ENCODE assay signal across 32 cellular contexts in the genomic region with DNA sequence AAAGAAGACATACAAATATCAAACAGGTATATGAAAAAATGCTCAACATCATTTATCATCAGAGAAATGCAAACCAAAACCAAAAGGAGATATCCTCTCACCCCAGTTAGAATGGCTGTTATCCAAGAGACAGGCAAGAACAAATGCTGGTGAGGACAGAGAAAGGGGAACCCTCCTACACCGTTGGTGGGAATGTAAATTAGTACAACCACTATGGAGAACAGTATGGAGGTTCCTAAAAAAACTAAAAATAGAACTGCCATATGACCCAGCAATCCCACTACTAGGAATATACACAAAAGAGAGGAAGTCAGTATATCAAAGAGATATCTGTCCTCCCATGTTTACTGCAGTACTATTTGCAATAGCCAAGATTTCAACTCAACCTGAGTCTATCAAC.
"Had no signal": no experiment of that assay in that cellular context is flagged by ENCODE, and none has a peak within 500 bp of the region (broad histone marks: within the 10 kb centered on the region; RNA-seq: fewer than 3 reads in every experiment).

No MANE protein-coding gene starts in this region.

- H3K27ac ChIP-seq: adrenal gland, body of pancreas, brain microvascular endothelial cell, breast epithelium, VCaP had no signal

- H3K4me3 ChIP-seq: adrenal gland, body of pancreas, breast epithelium had no signal

- ATAC-seq: activated CD8-positive, alpha-beta T cell treated with anti-CD3 and anti-CD28 coated beads for 36 hours; activated naive CD4-positive, alpha-beta T cell treated with anti-CD3 and anti-CD28 coated beads, Interleukin-2, amount 50 U/mL, for 72 hours; activated T-cell treated with anti-CD3 and anti-CD28 coated beads, Interleukin-2, amount 50 U/mL, for 4 hours; activated T-cell treated with anti-CD3 and anti-CD28 coated beads, Interleukin-2, amount 50 U/mL, for 72 hours; activated T-helper 17 cell treated with anti-CD3 and anti-CD28 coated beads, Interleukin-2, amount 50 U/mL, for 72 hours; body of pancreas had no signal

- H3K27me3 ChIP-seq: adrenal gland, body of pancreas, brain microvascular endothelial cell, breast epithelium had no signal

- H3K36me3 ChIP-seq: breast epithelium had no signal

- H3K4me1 ChIP-seq: breast epithelium had no signal

- DNase-seq: activated B cell treated with CpG ODN at 0.5 μM for 24 hours; activated CD4-positive, alpha-beta memory T cell treated with anti-CD3 and anti-CD28 coated beads for 36 hours; activated CD4-positive, alpha-beta T cell treated with anti-CD3 and anti-CD28 coated beads for 4 hours; activated CD4-positive, alpha-beta T cell treated with anti-CD3 and anti-CD28 coated beads, Interleukin-2, amount 10 ng/mL, durations not matched to agents 24 days and 14 days; activated CD4-positive, alpha-beta T cell treated with anti-CD3 and anti-CD28 coated beads, Interleukin-2, amount 50 U/mL, for 1 hour; activated CD4-positive, alpha-beta T cell treated with anti-CD3 and anti-CD28 coated beads, Interleukin-2, amount 50 U/mL, for 4 hours; activated CD4-positive, CD25-positive, alpha-beta regulatory T cell treated with anti-CD3 and anti-CD28 coated beads, Interleukin-2, amount 50 U/mL, for 72 hours; activated CD8-positive, alpha-beta memory T cell treated with anti-CD3 and anti-CD28 coated beads, Interleukin-2, amount 50 U/mL, for 4 hours; activated CD8-positive, alpha-beta T cell treated with anti-CD3 and anti-CD28 coated beads for 36 hours; activated effector memory CD4-positive, alpha-beta T cell treated with anti-CD3 and anti-CD28 coated beads, Interleukin-2, amount 50 U/mL, for 16 hours; activated gamma-delta T cell treated with Interleukin-2 at 50 U/mL for 16 hours; activated naive CD4-positive, alpha-beta T cell; activated naive CD4-positive, alpha-beta T cell treated with anti-CD3 and anti-CD28 coated beads for 36 hours; activated naive CD4-positive, alpha-beta T cell treated with anti-CD3 and anti-CD28 coated beads, Interleukin-2, amount 50 U/mL, for 16 hours; activated naive CD8-positive, alpha-beta T cell treated with anti-CD3 and anti-CD28 coated beads for 36 hours; activated T-cell treated with anti-CD3 and anti-CD28 coated beads for 4 hours; activated T-cell treated with anti-CD3 and anti-CD28 coated beads, Interleukin-2, amount 50 U/mL, for 1 hour; activated T-cell treated with anti-CD3 and anti-CD28 coated beads, Interleukin-2, amount 50 U/mL, for 4 hours; activated T-cell treated with anti-CD3 and anti-CD28 coated beads, Interleukin-2, amount 50 U/mL, for 72 hours; adrenal gland; amniotic stem cell; aorta; body of pancreas; brain microvascular endothelial cell; central memory CD4-positive, alpha-beta T cell; T-helper 1 cell; T-helper 2 cell; T-helper 9 cell had no signal

- H3K9me3 ChIP-seq: adrenal gland, body of pancreas, breast epithelium had no signal
